Comparison of ENCODE assay signal across 11 cellular contexts in genomic region chr21:15061747-15062146, GRCh38. TPM values are rescaled to one million over a fixed set of nuclear protein-coding genes. Genes with fewer than 3 reads are reported as not detected.
DNase-seq lines count a peak whose midpoint lies in the region; ATAC-seq, FAIRE-seq and TF ChIP-seq lines count a peak whose summit lies in the region.
"Had no signal": no experiment of that assay in that cellular context is flagged by ENCODE, and none has a peak within 500 bp of the region (broad histone marks: within the 10 kb centered on the region; RNA-seq: fewer than 3 reads in every experiment).

No MANE protein-coding gene starts in this region.

- H4K20me1 ChIP-seq in PC-9 (ENCODE audit: insufficient read depth), result peaks cover 13% of the 10 kb centered on the region
- H4K20me1 ChIP-seq in endothelial cell of umbilical vein (replicated peaks; ENCODE audit: control insufficient read depth, extremely low read depth, insufficient read depth, low read length), result peaks cover 12% of the 10 kb centered on the region

- peaks cover 0 to 12% (median 0%) of the 10 kb centered on the region in 3 donors for H3K36me3 Mint-ChIP-seq in CD8-positive, alpha-beta memory T cell
- H3K36me3 Mint-ChIP-seq in stimulated activated memory B cell treated with anti-CD40 and anti-IgM and Interleukin-4, amounts not matched to agents 10 μg/mL and 1 μg/mL and 100 μg/mL, for 72 hours, result no peaks in the 10 kb centered on the region

- no peaks in the 10 kb centered on the region for H3K9me3 Mint-ChIP-seq in CD8-positive, alpha-beta memory T cell
- H3K9me3 Mint-ChIP-seq in stimulated activated memory B cell treated with anti-CD40 and anti-IgM and Interleukin-4, amounts not matched to agents 10 μg/mL and 1 μg/mL and 100 μg/mL, for 72 hours, result no peaks in the 10 kb centered on the region

- TF ChIP-seq POLR2A in endothelial cell of umbilical vein (IDR thresholded peaks at IDR 0.05; ENCODE audit: low read depth, low read length), result no peak

- intact Hi-C loops in PC-9 (cut with micrococcal nuclease; ENCODE audit: unreplicated experiment), result loop anchor here (1.0 to 5.0 kb wide), 4 partner anchors 104 to 231 kb away; no protein-coding TSS in a partner anchor
- intact Hi-C loops in endothelial cell of umbilical vein (cut with micrococcal nuclease), result loop anchor here (1.0 to 10.0 kb wide), 4 partner anchors 7 to 783 kb away; partner anchors contain the start of gene SAMSN1

- H3K79me2 ChIP-seq in PC-9 (ENCODE audit: low read depth), result peaks cover 86% of the 10 kb centered on the region
- peaks cover 79% of the 10 kb centered on the region for H3K79me2 ChIP-seq in endothelial cell of umbilical vein (ENCODE audit: control insufficient read depth, insufficient read depth, low read length)
- H3K79me2 ChIP-seq in parathyroid adenoma, result no peaks in the 10 kb centered on the region

- no peak for TF ChIP-seq CTCF in PC-9 (conservative IDR thresholded peaks at IDR 0.05)
- TF ChIP-seq CTCF in endothelial cell of umbilical vein (IDR thresholded peaks at IDR 0.05; ENCODE audit: extremely low read depth in 1 of 2, insufficient read depth in 1 of 2, low read depth in 1 of 2, low read length in 2 of 2), result no peak
- no peak for TF ChIP-seq CTCF in parathyroid adenoma (IDR thresholded peaks at IDR 0.05)

- peaks cover 68 to 80% (median 77%) of the 10 kb centered on the region in 3 donors for H3K4me1 Mint-ChIP-seq in CD8-positive, alpha-beta memory T cell
- peaks cover 71% of the 10 kb centered on the region for H3K4me1 Mint-ChIP-seq in stimulated activated memory B cell treated with anti-CD40 and anti-IgM and Interleukin-4, amounts not matched to agents 10 μg/mL and 1 μg/mL and 100 μg/mL, for 72 hours

- H3K9ac ChIP-seq in endothelial cell of umbilical vein (replicated peaks; ENCODE audit: extremely low read depth, insufficient read depth, low read length) (no peak overlapping the region), parathyroid adenoma (no peak overlapping the region)

- peak overlapping the region in 2 of 7 donors; percentile 85 to 93 for H3K4me3 Mint-ChIP-seq in CD8-positive, alpha-beta memory T cell
- H3K4me3 Mint-ChIP-seq in stimulated activated memory B cell treated with anti-CD40 and anti-IgM and Interleukin-4, amounts not matched to agents 10 μg/mL and 1 μg/mL and 100 μg/mL, for 72 hours, result no peak overlapping the region

- peaks cover 6 to 13% of the 10 kb centered on the region in 2 donors for H3K27me3 Mint-ChIP-seq in CD8-positive, alpha-beta memory T cell
- no peaks in the 10 kb centered on the region for H3K27me3 Mint-ChIP-seq in stimulated activated memory B cell treated with anti-CD40 and anti-IgM and Interleukin-4, amounts not matched to agents 10 μg/mL and 1 μg/mL and 100 μg/mL, for 72 hours

- ATAC-seq in GM21526 (IDR thresholded peaks at IDR 0.05; ENCODE audit: low FRiP score, unreplicated experiment), result no peak
- ATAC-seq in stimulated activated memory B cell treated with anti-CD40 and anti-IgM and Interleukin-4, amounts not matched to agents 10 μg/mL and 1 μg/mL and 100 μg/mL, for 72 hours, result no peak
- ATAC-seq in GM18517 (IDR thresholded peaks at IDR 0.05; ENCODE audit: unreplicated experiment), result no peak

- POLR2A ChIA-PET in CD8-positive, alpha-beta memory T cell (lab: Charles Lee), result no interaction called here
- POLR2A ChIA-PET in PC-9 (lab: Charles Lee; ENCODE audit: unreplicated experiment) (no interaction called here), endothelial cell of umbilical vein (lab: Charles Lee) (no interaction called here)

- H3F3A ChIP-seq in PC-9 (ENCODE audit: insufficient read depth, low read depth), result peaks cover 8% of the 10 kb centered on the region; the same call in 1 of the 2 replicates

- no peaks in the 10 kb centered on the region for H3K9me2 ChIP-seq in PC-9 (ENCODE audit: insufficient read depth)

- H3K9me1 ChIP-seq in endothelial cell of umbilical vein (replicated peaks; ENCODE audit: control insufficient read depth, extremely low read depth, insufficient read depth, low read length), result no peaks in the 10 kb centered on the region

- no peaks in the 10 kb centered on the region for H3K9me3 ChIP-seq in CD8-positive, alpha-beta memory T cell (ENCODE audit: low read length)
- peaks cover 7% of the 10 kb centered on the region; the same call in 1 of the 2 replicates for H3K9me3 ChIP-seq in PC-9 (ENCODE audit: insufficient read depth, low read depth)
- no peaks in the 10 kb centered on the region for H3K9me3 ChIP-seq in endothelial cell of umbilical vein (replicated peaks; ENCODE audit: control insufficient read depth, insufficient read depth, low read length)
- no peaks in the 10 kb centered on the region for H3K9me3 ChIP-seq in parathyroid adenoma (ENCODE audit: control insufficient read depth, low read length)
- H3K9me3 ChIP-seq: uterus had no signal

- peaks cover 34% of the 10 kb centered on the region for H3K4me1 ChIP-seq in CD8-positive, alpha-beta memory T cell (ENCODE audit: insufficient read depth, low read length)
- H3K4me1 ChIP-seq in PC-9 (replicated peaks; ENCODE audit: insufficient read depth) (peaks cover 55% of the 10 kb centered on the region), endothelial cell of umbilical vein (ENCODE audit: control insufficient read depth, extremely low read depth, insufficient read depth, low read length) (peaks cover 37% of the 10 kb centered on the region), parathyroid adenoma (no peaks in the 10 kb centered on the region)

- CTCF ChIA-PET in CD8-positive, alpha-beta memory T cell (lab: Charles Lee), result no interaction called here
- CTCF ChIA-PET in PC-9 (lab: Charles Lee), result interaction anchor here (1.0 kb wide), 1 partner anchor 192 kb away, joined by 3 read pairs; no protein-coding TSS in a partner anchor
- CTCF ChIA-PET in endothelial cell of umbilical vein (lab: Charles Lee), result no interaction called here

- no peak for DNase-seq in CD8-positive, alpha-beta memory T cell
- DNase-seq in PC-9 (no peak), endothelial cell of umbilical vein (ENCODE audit: low read depth, low spot score) (peak; percentile 7), OCI-M1 (lab: John Stamatoyannopoulos, UW) (no peak)
- DNase-seq: activated CD4-positive, CD25-positive, alpha-beta regulatory T cell; NCI-H1436 treated with DMSO at 0.1 percent for 48 hours; uterus had no signal

- H3K27ac ChIP-seq in CD8-positive, alpha-beta memory T cell (ENCODE audit: low read depth, low read length), result peak overlapping the region; percentile 52
- H3K27ac ChIP-seq in PC-9, result peak overlapping the region; percentile 8
- no peak overlapping the region for H3K27ac ChIP-seq in endothelial cell of umbilical vein (ENCODE audit: insufficient read depth, low read depth, low read length)
- H3K27ac ChIP-seq in parathyroid adenoma, result no peak overlapping the region

- no peak overlapping the region for H3K4me3 ChIP-seq in CD8-positive, alpha-beta memory T cell (ENCODE audit: low read length)
- H3K4me3 ChIP-seq in PC-9 (peak overlapping the region; percentile 86), endothelial cell of umbilical vein (replicated peaks in 1 of 3; ENCODE audit: insufficient read depth in 1 of 3, low read depth in 1 of 3, low read length in 3 of 3) (peak overlapping the region in 2 of 3 experiments; percentile 22 to 85), parathyroid adenoma (ENCODE audit: low read depth, low read length) (peak overlapping the region; percentile 35)

- no peaks in the 10 kb centered on the region for H3K27me3 ChIP-seq in CD8-positive, alpha-beta memory T cell (ENCODE audit: insufficient read depth, low read length, poor library complexity, severe bottlenecking)
- no peaks in the 10 kb centered on the region for H3K27me3 ChIP-seq in PC-9 (ENCODE audit: insufficient read depth, low read depth)
- H3K27me3 ChIP-seq in endothelial cell of umbilical vein (ENCODE audit: control insufficient read depth in 2 of 2, insufficient read depth in 2 of 2, low read length in 2 of 2), result no peaks in the 10 kb centered on the region
- no peaks in the 10 kb centered on the region for H3K27me3 ChIP-seq in parathyroid adenoma (ENCODE audit: control insufficient read depth, insufficient read depth, low read length)
- H3K27me3 ChIP-seq: uterus had no signal

- dilution Hi-C loops in endothelial cell of umbilical vein (cut with MboI; ENCODE audit: extremely low pct_ligation_motif_present, low sequenced_read_pairs), result no loop called here

- FAIRE-seq in endothelial cell of umbilical vein (lab: Jason Lieb, UNC), result no peak

- H3K4me2 ChIP-seq in PC-9 (peak overlapping the region; percentile 87), endothelial cell of umbilical vein (ENCODE audit: insufficient read depth, low read length) (peak overlapping the region; percentile 100), parathyroid adenoma (ENCODE audit: low read length) (peak overlapping the region; percentile 19)

- H3K36me3 ChIP-seq in CD8-positive, alpha-beta memory T cell (ENCODE audit: insufficient read depth, low read length), result no peaks in the 10 kb centered on the region
- H3K36me3 ChIP-seq in PC-9 (ENCODE audit: low read depth) (peaks cover 14% of the 10 kb centered on the region; the same call in 1 of the 2 replicates), endothelial cell of umbilical vein (ENCODE audit: control insufficient read depth in 2 of 2, extremely low read depth in 1 of 2, insufficient read depth in 2 of 2, low read length in 2 of 2) (no peaks in the 10 kb centered on the region), parathyroid adenoma (ENCODE audit: control insufficient read depth, insufficient read depth, low read length) (no peaks in the 10 kb centered on the region)
- H3K36me3 ChIP-seq: uterus had no signal

- H2AFZ ChIP-seq in PC-9 (no peak overlapping the region), endothelial cell of umbilical vein (ENCODE audit: low read depth, low read length) (no peak overlapping the region), parathyroid adenoma (no peak overlapping the region)

- BruUV-seq in PC-9 (replicated peaks; lab: Mats Ljungman, UMichigan), result no TSS peak
- no TSS peak for BruUV-seq in endothelial cell of umbilical vein (replicated peaks; lab: Mats Ljungman, UMichigan)

- peak overlapping the region in 3 of 8 donors; percentile 14 to 96 (median 80) for H3K27ac Mint-ChIP-seq in CD8-positive, alpha-beta memory T cell
- no peak overlapping the region for H3K27ac Mint-ChIP-seq in stimulated activated memory B cell treated with anti-CD40 and anti-IgM and Interleukin-4, amounts not matched to agents 10 μg/mL and 1 μg/mL and 100 μg/mL, for 72 hours

TF ChIP-seq in endothelial cell of umbilical vein, 7 proteins besides CTCF, POLR2A, EP300 and RAD21 (continues in another document):
- no peak for TF ChIP-seq JUN (IDR thresholded peaks at IDR 0.05; ENCODE audit: borderline replicate concordance, insufficient read depth, insufficient read length, low read depth)

RNA-seq across cellular contexts. Expression of gene NRIP1, which starts 3.1 kb away (rescaled TPM):
- total RNA-seq in CD8-positive, alpha-beta memory T cell, result 10 to 100 TPM; 14.6 to 15.7 TPM
- polyA plus RNA-seq in CD8-positive, alpha-beta memory T cell, result 37.6 TPM
- total RNA-seq in PC-9 (2021) (25.2 and 33.0 TPM in 2 replicates), endothelial cell of umbilical vein (24.0 and 26.6 TPM in 2 replicates)
- polyA plus RNA-seq in endothelial cell of umbilical vein, result 1.9 and 2.8 TPM in 2 replicates
- 4.1 and 4.2 TPM in 2 replicates for polyA plus RNA-seq in endothelial cell of umbilical vein (2011; cell fraction: cytosol; rRNA removed)
- 8.9 and 10.1 TPM in 2 replicates for polyA plus RNA-seq in endothelial cell of umbilical vein (2011; cell fraction: nucleus; rRNA removed)
- 14.3 and 26.8 TPM in 2 replicates for polyA plus RNA-seq in endothelial cell of umbilical vein (2012)
- 13.0 and 26.7 TPM in 2 replicates for polyA minus RNA-seq in endothelial cell of umbilical vein
- polyA minus RNA-seq in endothelial cell of umbilical vein (2011; cell fraction: cytosol; rRNA and poly(A)+ RNA removed), result 6.0 TPM
- 27.3 and 28.9 TPM in 2 replicates for polyA minus RNA-seq in endothelial cell of umbilical vein (2011; cell fraction: nucleus; rRNA and poly(A)+ RNA removed)

Comparison
In these comparisons a context has a peak if more than half of its experiments do, and no peak if none do; other contexts are left out.
1. H3K27ac ChIP-seq: peak in CD8-positive, alpha-beta memory T cell (single experiment) and PC-9 (single experiment); none in endothelial cell of umbilical vein (single experiment) and parathyroid adenoma (single experiment).
2. H3K4me2 ChIP-seq: peak in every context shown above with its lines; median percentile 100 in endothelial cell of umbilical vein; 87 in PC-9; 19 in parathyroid adenoma.